Comparison of ENCODE assay signal across 8 cellular contexts in genomic region chr12:71840226-71840847, GRCh38. TPM values are rescaled to one million over a fixed set of nuclear protein-coding genes. Genes with fewer than 3 reads are reported as not detected.
A peak's percentile ranks its signal among the peaks of the same experiment; 100 is the strongest.
DNase-seq lines count a peak whose midpoint lies in the region; ATAC-seq and TF ChIP-seq lines count a peak whose summit lies in the region.

No MANE protein-coding gene starts in this region.

- WGBS in mesodermal cell (ENCODE audit: insufficient coverage in 2 of 2), 2 experiments, result 1 to 5% methylated on average over 13 to 18 of the region's 20 CpGs

- POLR2A ChIA-PET in GM10248 (lab: Yijun Ruan, JAX), result interaction anchor here (0.9 kb wide), 1 partner anchor 28 kb away, joined by 7 read pairs; no protein-coding TSS in a partner anchor

- peaks cover 14% of the 10 kb centered on the region for H3K36me3 ChIP-seq in mesodermal cell (ENCODE audit: control insufficient read depth, insufficient read depth, low read length)
- peaks cover 6% of the 10 kb centered on the region for H3K36me3 ChIP-seq in upper lobe of right lung

- H3K27me3 ChIP-seq in dorsolateral prefrontal cortex (no peaks in the 10 kb centered on the region), upper lobe of right lung (no peaks in the 10 kb centered on the region)

- H3K4me1 ChIP-seq in mesodermal cell (ENCODE audit: control insufficient read depth, insufficient read depth, low read length, poor library complexity, severe bottlenecking), result peaks cover 6% of the 10 kb centered on the region
- peaks cover 32% of the 10 kb centered on the region for H3K4me1 ChIP-seq in upper lobe of right lung

- CTCF ChIA-PET in GM10248 (lab: Yijun Ruan, JAX), result interaction anchor here (0.6 to 1.9 kb wide), 3 partner anchors 9 to 93 kb away, joined by 3 to 5 read pairs (median 4); no protein-coding TSS in a partner anchor

- H3K27ac ChIP-seq in dorsolateral prefrontal cortex (peak overlapping the region; percentile 64 to 98 (median 92)), mesodermal cell (ENCODE audit: low read depth, low read length, severe bottlenecking) (peak overlapping the region; percentile 98), upper lobe of right lung (peak overlapping the region; percentile 97)

- peak overlapping the region; percentile 78 for H3K4me3 ChIP-seq in AG10803 (ENCODE audit: low read length)
- H3K4me3 ChIP-seq in dorsolateral prefrontal cortex, result peak overlapping the region; percentile 55 to 97 (median 82)
- peak overlapping the region; percentile 80 for H3K4me3 ChIP-seq in mesodermal cell (ENCODE audit: extremely low read depth, insufficient read depth, low read length, poor library complexity, severe bottlenecking)
- peak overlapping the region; percentile 88 for H3K4me3 ChIP-seq in upper lobe of right lung

- H3K9me3 ChIP-seq in mesodermal cell (ENCODE audit: control insufficient read depth, low read length) (no peaks in the 10 kb centered on the region), upper lobe of right lung (no peaks in the 10 kb centered on the region)

- peak; percentile 12 for ATAC-seq in GM18508 (IDR thresholded peaks at IDR 0.05; ENCODE audit: insufficient read depth, unreplicated experiment)
- peak; percentile 3 for ATAC-seq in HG03378 (IDR thresholded peaks at IDR 0.05; ENCODE audit: unreplicated experiment)
- no peak for ATAC-seq in upper lobe of right lung

- intact Hi-C loops in dorsolateral prefrontal cortex (cut with DNase I) (loop anchor here in 1 of 2 donors (10.0 kb wide), 1 partner anchor 86 kb away; the partner anchor contains the start of gene RAB21), upper lobe of right lung (cut with DNase I) (no loop called here)

- DNase-seq in AG10803 (ENCODE audit: low read depth), result peak; percentile 76
- peak; percentile 67 for DNase-seq in RPMI7951 (ENCODE audit: low read depth)
- peak in 1 of 10 donors; percentile 5 for DNase-seq in dorsolateral prefrontal cortex
- no peak for DNase-seq in upper lobe of right lung
- DNase-seq in GM10248 (ENCODE audit: extremely low spot score), result no peak

- TF ChIP-seq CTCF in AG10803 (conservative IDR thresholded peaks at IDR 0.05; ENCODE audit: low read length) (no peak), dorsolateral prefrontal cortex (IDR thresholded peaks at IDR 0.05 in 54 of 56, conservative IDR thresholded peaks at IDR 0.05 in 2 of 56; ENCODE audit: low read depth in 1 of 56, partially characterized antibody in 56 of 56) (peak in 1 of 56 donors; percentile 6), upper lobe of right lung (IDR thresholded peaks at IDR 0.05) (no peak), GM10248 (IDR thresholded peaks at IDR 0.05; ENCODE audit: control extremely low read depth, extremely low read depth, low read depth, missing control alignments) (no peak)

RNA-seq across cellular contexts. Expression of gene TBC1D15, which starts 0.8 kb away (rescaled TPM):
- total RNA-seq in RPMI7951 (2014; rRNA removed; shearing (Covaris generic)), result 10.1 and 15.0 TPM in 2 replicates
- 10 to 100 TPM; 40.1 to 78.8 (median 58.1) TPM for total RNA-seq in dorsolateral prefrontal cortex
- polyA plus RNA-seq in mesodermal cell (2013, experiment 1 of 2), result 41.1 TPM
- 46.0 TPM for polyA plus RNA-seq in mesodermal cell (2013, experiment 2 of 2)
- total RNA-seq in upper lobe of right lung, result 67.1 TPM

Comparison
In these comparisons a context has a peak if more than half of its experiments do, and no peak if none do; other contexts are left out.
1. DNase-seq: peak in AG10803 (single experiment) and RPMI7951 (single experiment); none in upper lobe of right lung (single experiment) and GM10248 (single experiment).
2. Peak in every context shown above with its lines, with median percentiles within 50 percentile points of each other: H3K4me3 ChIP-seq and H3K27ac ChIP-seq.